In genomic region chr16:12664334-12664733, GRCh38 we compare ENCODE assay signal across 22 cellular contexts.
"Had no signal": no experiment of that assay in that cellular context is flagged by ENCODE, and none has a peak within 500 bp of the region (broad histone marks: within the 10 kb centered on the region; RNA-seq: fewer than 3 reads in every experiment).

No MANE protein-coding gene starts in this region.

- H3K9me3 ChIP-seq: gastrocnemius medialis, pancreas, prostate gland had no signal

- H3K27ac ChIP-seq: gastrocnemius medialis, left lung, lower lobe of right lung, neural progenitor cell, pancreas, prostate gland, skin epidermis, thoracic aorta, transverse colon had no signal

- H3K36me3 ChIP-seq: neural progenitor cell, prostate gland had no signal

- ATAC-seq: esophagus mucosa; gastrocnemius medialis; left lung; lower lobe of right lung; natural killer cell treated with Interleukin-12 subunit alpha and Interleukin-12 subunit beta and Interleukin-15 and Interleukin-18, amount 100 ng/mL, for 72 hours; pancreas; sciatic nerve; stimulated activated naive B cell treated with anti-CD40 and anti-IgM and Interleukin-4, amounts not matched to agents 10 μg/mL and 1 μg/mL and 100 μg/mL, for 72 hours; stimulated activated naive CD8-positive, alpha-beta T cell treated with anti-CD3 and anti-CD28 coated beads, Interleukin-15, amount 100 ng/mL, for 72 hours had no signal

- H3K9ac ChIP-seq: neural progenitor cell had no signal

- H3K4me1 ChIP-seq: gastrocnemius medialis, left lung, lower lobe of right lung, neural progenitor cell, pancreas, prostate gland, transverse colon had no signal

- H3K4me2 ChIP-seq: neural progenitor cell had no signal

- FAIRE-seq: endometrium, pancreas had no signal

- DNase-seq: effector memory CD4-positive, alpha-beta T cell; gastrocnemius medialis; islet precursor cell; left lung; lower lobe of right lung; midbrain; occipital lobe; pancreas; stimulated activated CD4-positive, alpha-beta T cell treated with anti-CD3 and anti-CD28 coated beads, Interleukin-2, amount 100 ng/mL, for 24 hours; stimulated activated CD4-positive, alpha-beta T cell treated with anti-CD3 and anti-CD28 coated beads, Interleukin-4, amount 100 ng/mL, for 4 hours; stimulated activated naive B cell treated with anti-CD40 and anti-IgM and Interleukin-4, amounts not matched to agents 10 μg/mL and 1 μg/mL and 100 μg/mL, for 72 hours; stimulated activated naive CD8-positive, alpha-beta T cell treated with anti-CD3 and anti-CD28 coated beads, Interleukin-15, amount 100 ng/mL, for 72 hours; substantia nigra; transverse colon had no signal

- H3K4me3 ChIP-seq: gastrocnemius medialis, left lung, lower lobe of right lung, neural progenitor cell, pancreas, prostate gland, skin epidermis, thoracic aorta, transverse colon had no signal

- H3K27me3 ChIP-seq: gastrocnemius medialis, left lung, neural progenitor cell, pancreas, transverse colon had no signal

- H2AFZ ChIP-seq: neural progenitor cell had no signal
